ENCODE assay signal across 1 cellular context in the genomic region with DNA sequence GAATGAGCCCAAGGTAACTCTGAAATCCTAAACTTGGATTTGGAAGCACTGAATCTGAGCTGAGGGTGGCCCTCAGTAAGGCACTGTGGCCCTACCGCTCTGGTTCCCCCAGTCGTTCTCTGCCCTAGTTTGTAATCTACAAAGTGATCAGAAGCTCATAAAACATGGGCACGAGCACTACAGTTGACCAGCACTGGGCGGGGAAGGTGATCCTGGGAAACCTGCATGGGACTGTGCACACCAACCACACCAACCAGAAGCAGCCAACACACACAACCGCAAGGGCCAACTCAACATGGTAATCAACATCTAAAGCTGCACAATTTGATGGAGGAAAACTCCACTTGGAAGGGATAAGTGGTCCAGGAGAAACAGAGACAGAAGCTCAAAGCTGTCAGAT.
TF ChIP-seq lines count a peak whose summit lies in the region.

No MANE protein-coding gene starts in this region.

TF ChIP-seq in HepG2, 621 proteins besides CTCF, POLR2A, EP300 and RAD21:
- TF ChIP-seq, protein P1, sequence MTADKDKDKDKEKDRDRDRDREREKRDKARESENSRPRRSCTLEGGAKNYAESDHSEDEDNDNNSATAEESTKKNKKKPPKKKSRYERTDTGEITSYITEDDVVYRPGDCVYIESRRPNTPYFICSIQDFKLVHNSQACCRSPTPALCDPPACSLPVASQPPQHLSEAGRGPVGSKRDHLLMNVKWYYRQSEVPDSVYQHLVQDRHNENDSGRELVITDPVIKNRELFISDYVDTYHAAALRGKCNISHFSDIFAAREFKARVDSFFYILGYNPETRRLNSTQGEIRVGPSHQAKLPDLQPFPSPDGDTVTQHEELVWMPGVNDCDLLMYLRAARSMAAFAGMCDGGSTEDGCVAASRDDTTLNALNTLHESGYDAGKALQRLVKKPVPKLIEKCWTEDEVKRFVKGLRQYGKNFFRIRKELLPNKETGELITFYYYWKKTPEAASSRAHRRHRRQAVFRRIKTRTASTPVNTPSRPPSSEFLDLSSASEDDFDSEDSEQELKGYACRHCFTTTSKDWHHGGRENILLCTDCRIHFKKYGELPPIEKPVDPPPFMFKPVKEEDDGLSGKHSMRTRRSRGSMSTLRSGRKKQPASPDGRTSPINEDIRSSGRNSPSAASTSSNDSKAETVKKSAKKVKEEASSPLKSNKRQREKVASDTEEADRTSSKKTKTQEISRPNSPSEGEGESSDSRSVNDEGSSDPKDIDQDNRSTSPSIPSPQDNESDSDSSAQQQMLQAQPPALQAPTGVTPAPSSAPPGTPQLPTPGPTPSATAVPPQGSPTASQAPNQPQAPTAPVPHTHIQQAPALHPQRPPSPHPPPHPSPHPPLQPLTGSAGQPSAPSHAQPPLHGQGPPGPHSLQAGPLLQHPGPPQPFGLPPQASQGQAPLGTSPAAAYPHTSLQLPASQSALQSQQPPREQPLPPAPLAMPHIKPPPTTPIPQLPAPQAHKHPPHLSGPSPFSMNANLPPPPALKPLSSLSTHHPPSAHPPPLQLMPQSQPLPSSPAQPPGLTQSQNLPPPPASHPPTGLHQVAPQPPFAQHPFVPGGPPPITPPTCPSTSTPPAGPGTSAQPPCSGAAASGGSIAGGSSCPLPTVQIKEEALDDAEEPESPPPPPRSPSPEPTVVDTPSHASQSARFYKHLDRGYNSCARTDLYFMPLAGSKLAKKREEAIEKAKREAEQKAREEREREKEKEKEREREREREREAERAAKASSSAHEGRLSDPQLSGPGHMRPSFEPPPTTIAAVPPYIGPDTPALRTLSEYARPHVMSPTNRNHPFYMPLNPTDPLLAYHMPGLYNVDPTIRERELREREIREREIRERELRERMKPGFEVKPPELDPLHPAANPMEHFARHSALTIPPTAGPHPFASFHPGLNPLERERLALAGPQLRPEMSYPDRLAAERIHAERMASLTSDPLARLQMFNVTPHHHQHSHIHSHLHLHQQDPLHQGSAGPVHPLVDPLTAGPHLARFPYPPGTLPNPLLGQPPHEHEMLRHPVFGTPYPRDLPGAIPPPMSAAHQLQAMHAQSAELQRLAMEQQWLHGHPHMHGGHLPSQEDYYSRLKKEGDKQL (CRISPR knock-in tag; IDR thresholded peaks at IDR 0.05; ENCODE audit: low read depth), result no peak
